ENCODE assay signal across 1 cellular context in the genomic region with DNA sequence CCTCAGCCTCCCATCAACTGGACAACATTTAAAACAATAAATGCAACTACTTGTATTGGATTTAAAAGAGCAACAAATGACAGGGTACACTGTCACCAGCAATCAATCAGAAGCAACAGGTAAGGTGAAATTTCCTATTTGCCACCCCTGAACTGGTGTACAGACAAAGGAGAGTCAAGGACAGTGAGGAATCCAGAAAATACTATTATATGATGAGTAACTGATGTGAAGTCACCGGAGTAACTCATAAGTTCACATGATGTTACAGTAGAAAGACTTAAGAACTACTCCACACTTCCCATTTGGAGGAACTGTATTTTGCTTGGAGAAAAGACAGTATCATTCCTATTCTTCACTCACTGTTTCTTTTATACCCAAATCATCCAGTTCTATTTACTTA.
TF ChIP-seq lines count a peak whose summit lies in the region.

No MANE protein-coding gene starts in this region.

TF ChIP-seq in A549, 52 proteins besides CTCF, POLR2A, EP300 and RAD21 (continued from another document):
- TF ChIP-seq, protein P1, sequence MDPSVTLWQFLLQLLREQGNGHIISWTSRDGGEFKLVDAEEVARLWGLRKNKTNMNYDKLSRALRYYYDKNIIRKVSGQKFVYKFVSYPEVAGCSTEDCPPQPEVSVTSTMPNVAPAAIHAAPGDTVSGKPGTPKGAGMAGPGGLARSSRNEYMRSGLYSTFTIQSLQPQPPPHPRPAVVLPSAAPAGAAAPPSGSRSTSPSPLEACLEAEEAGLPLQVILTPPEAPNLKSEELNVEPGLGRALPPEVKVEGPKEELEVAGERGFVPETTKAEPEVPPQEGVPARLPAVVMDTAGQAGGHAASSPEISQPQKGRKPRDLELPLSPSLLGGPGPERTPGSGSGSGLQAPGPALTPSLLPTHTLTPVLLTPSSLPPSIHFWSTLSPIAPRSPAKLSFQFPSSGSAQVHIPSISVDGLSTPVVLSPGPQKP (IDR thresholded peaks at IDR 0.05; ENCODE audit: low read depth, low read length) = no peak
- TF ChIP-seq HOXB5 (CRISPR knock-in tag; IDR thresholded peaks at IDR 0.05) (no peak), NFE2L2 (conservative IDR thresholded peaks at IDR 0.05; ENCODE audit: low read length) (no peak)
TF ChIP-seq in A549: peak in this region for 0.
